Comparison of ENCODE assay signal across 1 cellular context in the genomic region with DNA sequence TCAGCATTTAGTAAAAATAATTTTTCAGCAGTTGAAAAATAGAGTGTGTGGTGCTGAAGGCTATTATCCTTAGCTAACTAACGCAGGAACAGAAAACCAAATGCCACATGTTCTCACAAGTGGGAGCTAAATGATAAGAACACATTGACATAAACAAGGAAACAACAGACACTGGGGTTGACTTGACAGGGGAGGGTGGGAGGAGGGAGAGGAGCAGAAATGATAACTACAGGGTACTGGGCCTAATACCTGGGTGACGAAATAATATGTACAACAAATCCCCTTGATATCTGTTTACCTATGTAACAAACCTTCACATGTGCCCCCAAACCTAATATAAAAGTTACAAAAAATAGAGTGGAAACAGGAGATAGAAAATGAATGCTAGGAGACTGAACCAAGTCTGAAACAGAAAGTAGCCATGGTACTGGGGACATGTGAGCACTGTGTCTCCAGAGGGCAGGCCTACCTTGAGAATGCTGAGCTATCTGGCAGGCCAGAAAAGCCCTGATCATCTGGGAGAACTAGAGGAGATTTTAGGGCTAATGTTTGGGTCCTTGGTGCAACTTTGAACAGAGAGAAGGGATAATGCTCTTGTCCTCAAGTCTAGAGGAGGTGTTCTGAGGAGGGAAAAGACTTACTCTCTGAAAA.
TF ChIP-seq lines count a peak whose summit lies in the region.

No MANE protein-coding gene starts in this region.

TF ChIP-seq in K562, 482 proteins besides CTCF, POLR2A, EP300 and RAD21 (continues in another document):
- TF ChIP-seq EWSR1 (IDR thresholded peaks at IDR 0.05; ENCODE audit: borderline replicate concordance, low read depth, partially characterized antibody) (no peak), HNRNPL (IDR thresholded peaks at IDR 0.05; ENCODE audit: low read depth, low read length) (no peak), CBFA2T2 (conservative IDR thresholded peaks at IDR 0.05) (peak; percentile 44), RAD51 (IDR thresholded peaks at IDR 0.05; ENCODE audit: borderline replicate concordance, low read depth) (no peak), TAL1 (IDR thresholded peaks at IDR 0.05) (peak; percentile 50; the same call in 1 of the 2 replicates), TCF3 (CRISPR knock-in tag; IDR thresholded peaks at IDR 0.05) (peak; percentile 76), PYGO2 (tag; IDR thresholded peaks at IDR 0.05) (no peak), FOXK2 (conservative IDR thresholded peaks at IDR 0.05 in 1 of 2, IDR thresholded peaks at IDR 0.05 in 1 of 2; ENCODE audit: low read depth in 2 of 2) (peak; percentile 97 to 98), ZEB2 (IDR thresholded peaks at IDR 0.05) (peak; percentile 18; the same call in 1 of the 2 replicates), HDAC2 (IDR thresholded peaks at IDR 0.05) (peak; percentile 52; the same call in 1 of the 2 replicates), ZNF263 (CRISPR knock-in tag; IDR thresholded peaks at IDR 0.05; ENCODE audit: borderline replicate concordance) (peak; percentile 82; the same call in 1 of the 2 replicates), SMARCA4 (IDR thresholded peaks at IDR 0.05) (peak; percentile 64; the same call in 1 of the 2 replicates), ARHGAP35 (IDR thresholded peaks at IDR 0.05; ENCODE audit: partially characterized antibody) (no peak), GATA2 (CRISPR knock-in tag; IDR thresholded peaks at IDR 0.05) (peak; percentile 48; the same call in 1 of the 2 replicates), NFYB (IDR thresholded peaks at IDR 0.05; ENCODE audit: extremely low read depth, insufficient read length) (no peak), FOXP1 (CRISPR knock-in tag; IDR thresholded peaks at IDR 0.05) (no peak), HCFC1 (IDR thresholded peaks at IDR 0.05; ENCODE audit: low read depth, low read length) (no peak; the same call in 1 of the 2 replicates), POLR2AphosphoS5 (IDR thresholded peaks at IDR 0.05; ENCODE audit: control insufficient read depth, insufficient read depth, low read depth, low read length) (no peak), SP1 (CRISPR knock-in tag; IDR thresholded peaks at IDR 0.05) (no peak), SRSF7 (optimal IDR thresholded peaks at IDR 0.05; ENCODE audit: low read depth, low read length) (no peak), ETV1 (tag; conservative IDR thresholded peaks at IDR 0.05; ENCODE audit: low read depth) (no peak), NBN (IDR thresholded peaks at IDR 0.05; ENCODE audit: low read depth) (peak; percentile 32; the same call in 1 of the 2 replicates), MTA2 (IDR thresholded peaks at IDR 0.05; ENCODE audit: low read depth) (peak; percentile 54; the same call in 1 of the 2 replicates), ZNF224 (CRISPR knock-in tag; IDR thresholded peaks at IDR 0.05) (no peak), MAZ (CRISPR knock-in tag; conservative IDR thresholded peaks at IDR 0.05 in 1 of 2, IDR thresholded peaks at IDR 0.05 in 1 of 2) (peak; percentile 27 to 51; a peak in 2 of 4 replicates)
- TF ChIP-seq, protein P1, sequence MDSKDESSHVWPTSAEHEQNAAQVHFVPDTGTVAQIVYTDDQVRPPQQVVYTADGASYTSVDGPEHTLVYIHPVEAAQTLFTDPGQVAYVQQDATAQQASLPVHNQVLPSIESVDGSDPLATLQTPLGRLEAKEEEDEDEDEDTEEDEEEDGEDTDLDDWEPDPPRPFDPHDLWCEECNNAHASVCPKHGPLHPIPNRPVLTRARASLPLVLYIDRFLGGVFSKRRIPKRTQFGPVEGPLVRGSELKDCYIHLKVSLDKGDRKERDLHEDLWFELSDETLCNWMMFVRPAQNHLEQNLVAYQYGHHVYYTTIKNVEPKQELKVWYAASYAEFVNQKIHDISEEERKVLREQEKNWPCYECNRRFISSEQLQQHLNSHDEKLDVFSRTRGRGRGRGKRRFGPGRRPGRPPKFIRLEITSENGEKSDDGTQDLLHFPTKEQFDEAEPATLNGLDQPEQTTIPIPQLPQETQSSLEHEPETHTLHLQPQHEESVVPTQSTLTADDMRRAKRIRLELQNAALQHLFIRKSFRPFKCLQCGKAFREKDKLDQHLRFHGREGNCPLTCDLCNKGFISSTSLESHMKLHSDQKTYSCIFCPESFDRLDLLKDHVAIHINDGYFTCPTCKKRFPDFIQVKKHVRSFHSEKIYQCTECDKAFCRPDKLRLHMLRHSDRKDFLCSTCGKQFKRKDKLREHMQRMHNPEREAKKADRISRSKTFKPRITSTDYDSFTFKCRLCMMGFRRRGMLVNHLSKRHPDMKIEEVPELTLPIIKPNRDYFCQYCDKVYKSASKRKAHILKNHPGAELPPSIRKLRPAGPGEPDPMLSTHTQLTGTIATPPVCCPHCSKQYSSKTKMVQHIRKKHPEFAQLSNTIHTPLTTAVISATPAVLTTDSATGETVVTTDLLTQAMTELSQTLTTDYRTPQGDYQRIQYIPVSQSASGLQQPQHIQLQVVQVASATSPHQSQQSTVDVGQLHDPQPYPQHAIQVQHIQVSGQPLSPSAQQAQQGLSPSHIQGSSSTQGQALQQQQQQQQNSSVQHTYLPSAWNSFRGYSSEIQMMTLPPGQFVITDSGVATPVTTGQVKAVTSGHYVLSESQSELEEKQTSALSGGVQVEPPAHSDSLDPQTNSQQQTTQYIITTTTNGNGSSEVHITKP (IDR thresholded peaks at IDR 0.05; ENCODE audit: partially characterized antibody): peak; percentile 46
- TF ChIP-seq, protein P2, sequence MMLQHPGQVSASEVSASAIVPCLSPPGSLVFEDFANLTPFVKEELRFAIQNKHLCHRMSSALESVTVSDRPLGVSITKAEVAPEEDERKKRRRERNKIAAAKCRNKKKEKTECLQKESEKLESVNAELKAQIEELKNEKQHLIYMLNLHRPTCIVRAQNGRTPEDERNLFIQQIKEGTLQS (IDR thresholded peaks at IDR 0.05): peak; percentile 52
- TF ChIP-seq, protein P2 (CRISPR knock-in tag; conservative IDR thresholded peaks at IDR 0.05): no peak
- TF ChIP-seq, protein P3, sequence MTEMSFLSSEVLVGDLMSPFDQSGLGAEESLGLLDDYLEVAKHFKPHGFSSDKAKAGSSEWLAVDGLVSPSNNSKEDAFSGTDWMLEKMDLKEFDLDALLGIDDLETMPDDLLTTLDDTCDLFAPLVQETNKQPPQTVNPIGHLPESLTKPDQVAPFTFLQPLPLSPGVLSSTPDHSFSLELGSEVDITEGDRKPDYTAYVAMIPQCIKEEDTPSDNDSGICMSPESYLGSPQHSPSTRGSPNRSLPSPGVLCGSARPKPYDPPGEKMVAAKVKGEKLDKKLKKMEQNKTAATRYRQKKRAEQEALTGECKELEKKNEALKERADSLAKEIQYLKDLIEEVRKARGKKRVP (CRISPR knock-in tag; IDR thresholded peaks at IDR 0.05): 0 out of 2 replicates have a peak, but pooled peaks have one; percentile 3
- TF ChIP-seq, protein P4, sequence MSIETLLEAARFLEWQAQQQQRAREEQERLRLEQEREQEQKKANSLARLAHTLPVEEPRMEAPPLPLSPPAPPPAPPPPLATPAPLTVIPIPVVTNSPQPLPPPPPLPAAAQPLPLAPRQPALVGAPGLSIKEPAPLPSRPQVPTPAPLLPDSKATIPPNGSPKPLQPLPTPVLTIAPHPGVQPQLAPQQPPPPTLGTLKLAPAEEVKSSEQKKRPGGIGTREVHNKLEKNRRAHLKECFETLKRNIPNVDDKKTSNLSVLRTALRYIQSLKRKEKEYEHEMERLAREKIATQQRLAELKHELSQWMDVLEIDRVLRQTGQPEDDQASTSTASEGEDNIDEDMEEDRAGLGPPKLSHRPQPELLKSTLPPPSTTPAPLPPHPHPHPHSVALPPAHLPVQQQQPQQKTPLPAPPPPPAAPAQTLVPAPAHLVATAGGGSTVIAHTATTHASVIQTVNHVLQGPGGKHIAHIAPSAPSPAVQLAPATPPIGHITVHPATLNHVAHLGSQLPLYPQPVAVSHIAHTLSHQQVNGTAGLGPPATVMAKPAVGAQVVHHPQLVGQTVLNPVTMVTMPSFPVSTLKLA (conservative IDR thresholded peaks at IDR 0.05): peak; percentile 77 to 82
- TF ChIP-seq, protein P5, sequence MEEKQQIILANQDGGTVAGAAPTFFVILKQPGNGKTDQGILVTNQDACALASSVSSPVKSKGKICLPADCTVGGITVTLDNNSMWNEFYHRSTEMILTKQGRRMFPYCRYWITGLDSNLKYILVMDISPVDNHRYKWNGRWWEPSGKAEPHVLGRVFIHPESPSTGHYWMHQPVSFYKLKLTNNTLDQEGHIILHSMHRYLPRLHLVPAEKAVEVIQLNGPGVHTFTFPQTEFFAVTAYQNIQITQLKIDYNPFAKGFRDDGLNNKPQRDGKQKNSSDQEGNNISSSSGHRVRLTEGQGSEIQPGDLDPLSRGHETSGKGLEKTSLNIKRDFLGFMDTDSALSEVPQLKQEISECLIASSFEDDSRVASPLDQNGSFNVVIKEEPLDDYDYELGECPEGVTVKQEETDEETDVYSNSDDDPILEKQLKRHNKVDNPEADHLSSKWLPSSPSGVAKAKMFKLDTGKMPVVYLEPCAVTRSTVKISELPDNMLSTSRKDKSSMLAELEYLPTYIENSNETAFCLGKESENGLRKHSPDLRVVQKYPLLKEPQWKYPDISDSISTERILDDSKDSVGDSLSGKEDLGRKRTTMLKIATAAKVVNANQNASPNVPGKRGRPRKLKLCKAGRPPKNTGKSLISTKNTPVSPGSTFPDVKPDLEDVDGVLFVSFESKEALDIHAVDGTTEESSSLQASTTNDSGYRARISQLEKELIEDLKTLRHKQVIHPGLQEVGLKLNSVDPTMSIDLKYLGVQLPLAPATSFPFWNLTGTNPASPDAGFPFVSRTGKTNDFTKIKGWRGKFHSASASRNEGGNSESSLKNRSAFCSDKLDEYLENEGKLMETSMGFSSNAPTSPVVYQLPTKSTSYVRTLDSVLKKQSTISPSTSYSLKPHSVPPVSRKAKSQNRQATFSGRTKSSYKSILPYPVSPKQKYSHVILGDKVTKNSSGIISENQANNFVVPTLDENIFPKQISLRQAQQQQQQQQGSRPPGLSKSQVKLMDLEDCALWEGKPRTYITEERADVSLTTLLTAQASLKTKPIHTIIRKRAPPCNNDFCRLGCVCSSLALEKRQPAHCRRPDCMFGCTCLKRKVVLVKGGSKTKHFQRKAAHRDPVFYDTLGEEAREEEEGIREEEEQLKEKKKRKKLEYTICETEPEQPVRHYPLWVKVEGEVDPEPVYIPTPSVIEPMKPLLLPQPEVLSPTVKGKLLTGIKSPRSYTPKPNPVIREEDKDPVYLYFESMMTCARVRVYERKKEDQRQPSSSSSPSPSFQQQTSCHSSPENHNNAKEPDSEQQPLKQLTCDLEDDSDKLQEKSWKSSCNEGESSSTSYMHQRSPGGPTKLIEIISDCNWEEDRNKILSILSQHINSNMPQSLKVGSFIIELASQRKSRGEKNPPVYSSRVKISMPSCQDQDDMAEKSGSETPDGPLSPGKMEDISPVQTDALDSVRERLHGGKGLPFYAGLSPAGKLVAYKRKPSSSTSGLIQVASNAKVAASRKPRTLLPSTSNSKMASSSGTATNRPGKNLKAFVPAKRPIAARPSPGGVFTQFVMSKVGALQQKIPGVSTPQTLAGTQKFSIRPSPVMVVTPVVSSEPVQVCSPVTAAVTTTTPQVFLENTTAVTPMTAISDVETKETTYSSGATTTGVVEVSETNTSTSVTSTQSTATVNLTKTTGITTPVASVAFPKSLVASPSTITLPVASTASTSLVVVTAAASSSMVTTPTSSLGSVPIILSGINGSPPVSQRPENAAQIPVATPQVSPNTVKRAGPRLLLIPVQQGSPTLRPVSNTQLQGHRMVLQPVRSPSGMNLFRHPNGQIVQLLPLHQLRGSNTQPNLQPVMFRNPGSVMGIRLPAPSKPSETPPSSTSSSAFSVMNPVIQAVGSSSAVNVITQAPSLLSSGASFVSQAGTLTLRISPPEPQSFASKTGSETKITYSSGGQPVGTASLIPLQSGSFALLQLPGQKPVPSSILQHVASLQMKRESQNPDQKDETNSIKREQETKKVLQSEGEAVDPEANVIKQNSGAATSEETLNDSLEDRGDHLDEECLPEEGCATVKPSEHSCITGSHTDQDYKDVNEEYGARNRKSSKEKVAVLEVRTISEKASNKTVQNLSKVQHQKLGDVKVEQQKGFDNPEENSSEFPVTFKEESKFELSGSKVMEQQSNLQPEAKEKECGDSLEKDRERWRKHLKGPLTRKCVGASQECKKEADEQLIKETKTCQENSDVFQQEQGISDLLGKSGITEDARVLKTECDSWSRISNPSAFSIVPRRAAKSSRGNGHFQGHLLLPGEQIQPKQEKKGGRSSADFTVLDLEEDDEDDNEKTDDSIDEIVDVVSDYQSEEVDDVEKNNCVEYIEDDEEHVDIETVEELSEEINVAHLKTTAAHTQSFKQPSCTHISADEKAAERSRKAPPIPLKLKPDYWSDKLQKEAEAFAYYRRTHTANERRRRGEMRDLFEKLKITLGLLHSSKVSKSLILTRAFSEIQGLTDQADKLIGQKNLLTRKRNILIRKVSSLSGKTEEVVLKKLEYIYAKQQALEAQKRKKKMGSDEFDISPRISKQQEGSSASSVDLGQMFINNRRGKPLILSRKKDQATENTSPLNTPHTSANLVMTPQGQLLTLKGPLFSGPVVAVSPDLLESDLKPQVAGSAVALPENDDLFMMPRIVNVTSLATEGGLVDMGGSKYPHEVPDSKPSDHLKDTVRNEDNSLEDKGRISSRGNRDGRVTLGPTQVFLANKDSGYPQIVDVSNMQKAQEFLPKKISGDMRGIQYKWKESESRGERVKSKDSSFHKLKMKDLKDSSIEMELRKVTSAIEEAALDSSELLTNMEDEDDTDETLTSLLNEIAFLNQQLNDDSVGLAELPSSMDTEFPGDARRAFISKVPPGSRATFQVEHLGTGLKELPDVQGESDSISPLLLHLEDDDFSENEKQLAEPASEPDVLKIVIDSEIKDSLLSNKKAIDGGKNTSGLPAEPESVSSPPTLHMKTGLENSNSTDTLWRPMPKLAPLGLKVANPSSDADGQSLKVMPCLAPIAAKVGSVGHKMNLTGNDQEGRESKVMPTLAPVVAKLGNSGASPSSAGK (IDR thresholded peaks at IDR 0.05): peak; percentile 67
